Comparison of ENCODE assay signal across 11 cellular contexts in genomic region chr7:118312051-118312450, GRCh38.
DNase-seq lines count a peak whose midpoint lies in the region; ATAC-seq, FAIRE-seq and TF ChIP-seq lines count a peak whose summit lies in the region.
"Had no signal": no experiment of that assay in that cellular context is flagged by ENCODE, and none has a peak within 500 bp of the region (broad histone marks: within the 10 kb centered on the region; RNA-seq: fewer than 3 reads in every experiment).

No MANE protein-coding gene starts in this region.

- no peak for TF ChIP-seq RAD21 in H1 (IDR thresholded peaks at IDR 0.05 in 1 of 2, conservative IDR thresholded peaks at IDR 0.05 in 1 of 2; ENCODE audit: low read depth in 2 of 2, low read length in 2 of 2)

- TF ChIP-seq CTCF in H1 (IDR thresholded peaks at IDR 0.05; ENCODE audit: control extremely low read depth in 1 of 3, insufficient read depth in 1 of 3, low read depth in 1 of 3, low read length in 3 of 3): no peak

- H2BK5ac ChIP-seq in H1 (ENCODE audit: low read depth, low read length): no peak overlapping the region

- no peak overlapping the region for H3K9ac ChIP-seq in H1 (replicated peaks in 1 of 4; ENCODE audit: extremely low read depth in 1 of 4, low read depth in 3 of 4, low read length in 3 of 4)

- peak overlapping the region; percentile 72 for H4K5ac ChIP-seq in H1 (ENCODE audit: insufficient read length, low read depth, low read length)

- no peak overlapping the region for H2BK20ac ChIP-seq in H1 (ENCODE audit: low read length)

- ATAC-seq in GM18861 (IDR thresholded peaks at IDR 0.05; ENCODE audit: unreplicated experiment): peak; percentile 42
- peak; percentile 63 for ATAC-seq in GM21528 (IDR thresholded peaks at IDR 0.05; ENCODE audit: low FRiP score, unreplicated experiment)
- peak; percentile 57 for ATAC-seq in HG03354 (IDR thresholded peaks at IDR 0.05; ENCODE audit: poor library complexity, severe bottlenecking, unreplicated experiment)

- intact Hi-C loops in posterior vena cava (cut with DNase I): no loop called here

- WGBS in H1 (ENCODE audit: extremely low coverage in 1 of 2, insufficient coverage in 1 of 2, insufficient read length in 1 of 2, insufficient replicate concordance in 2 of 2, low coverage in 1 of 2, low lambda C conversion rate in 2 of 2, missing lambda C conversion rate in 1 of 2), 2 experiments: 93% methylated on average over 1 of the region's 1 CpG; no CpG with 5 or more reads in 1 of the 2 experiments

- no peaks in the 10 kb centered on the region for H3K36me3 ChIP-seq in H1 (ENCODE audit: control insufficient read depth in 2 of 4, insufficient read depth in 4 of 4, low read length in 3 of 4)

- no peak for TF ChIP-seq POLR2A in H1 (IDR thresholded peaks at IDR 0.05; ENCODE audit: control extremely low read depth in 1 of 2, low read depth in 2 of 2, low read length in 2 of 2)

- POLR2A ChIA-PET in H1 (lab: Charles Lee; ENCODE audit: partially characterized antibody): no interaction called here

- H4K20me1 ChIP-seq in H1 (replicated peaks in 1 of 2; ENCODE audit: control insufficient read depth in 1 of 2, insufficient read depth in 2 of 2, low read length in 2 of 2): no peaks in the 10 kb centered on the region

- no peak overlapping the region for H3K14ac ChIP-seq in H1 (ENCODE audit: insufficient read length)

- no peaks in the 10 kb centered on the region for H3K79me2 ChIP-seq in H1 (ENCODE audit: control insufficient read depth in 1 of 2, insufficient read depth in 2 of 2, low read length in 2 of 2)

- peak overlapping the region; percentile 74; the same call in 1 of the 2 replicates for H2AFZ ChIP-seq in H1 (ENCODE audit: low read length)

- H2BK120ac ChIP-seq in H1 (replicated peaks; ENCODE audit: low read depth, low read length): no peak overlapping the region

- no peaks in the 10 kb centered on the region for H3K27me3 ChIP-seq in H1 (replicated peaks in 1 of 4; ENCODE audit: control insufficient read depth in 3 of 4, extremely low read depth in 1 of 4, insufficient read depth in 3 of 4, low read length in 3 of 4)

- no peak overlapping the region for H3K56ac ChIP-seq in H1 (replicated peaks; ENCODE audit: insufficient read length, low read depth, low read length)

- no peak overlapping the region for H3K4ac ChIP-seq in H1 (replicated peaks; ENCODE audit: insufficient read length, low read depth, low read length)

- H2BK15ac ChIP-seq in H1 (ENCODE audit: low read length): no peak overlapping the region

- no peak overlapping the region for H3K4me3 ChIP-seq in H1 (ENCODE audit: extremely low read depth in 1 of 4, insufficient read depth in 2 of 4, low read depth in 3 of 4, low read length in 4 of 4)

- no peak for TF ChIP-seq EP300 in H1 (IDR thresholded peaks at IDR 0.05; ENCODE audit: borderline replicate concordance in 1 of 2, low read depth in 2 of 2, low read length in 2 of 2)

- no peaks in the 10 kb centered on the region for H3K23me2 ChIP-seq in H1 (ENCODE audit: low read depth, low read length)

- FAIRE-seq in H1 (lab: Jason Lieb, UNC): no peak
- FAIRE-seq: colon had no signal

- no peak for DNase-seq in H1 (ENCODE audit: low read depth in 1 of 2, low spot score in 2 of 2)
- no peak for DNase-seq in effector CD4-positive, alpha-beta T cell
- no peak for DNase-seq in posterior vena cava (ENCODE audit: low spot score)
- DNase-seq in activated CD4-positive, alpha-beta T cell treated with anti-CD3 and anti-CD28 coated beads for 4 hours: no peak
- no peak for DNase-seq in NCI-H1105 (lab: John Stamatoyannopoulos, UW)
- DNase-seq: naive B cell, NCI-H510A had no signal

- H4K91ac ChIP-seq in H1 (replicated peaks; ENCODE audit: insufficient read length, low read length): no peak overlapping the region

- no peaks in the 10 kb centered on the region for H3K79me1 ChIP-seq in H1 (ENCODE audit: low read depth, low read length)

- no peak overlapping the region for H3K18ac ChIP-seq in H1 (ENCODE audit: extremely low read depth, low read length)

- H2BK12ac ChIP-seq in H1 (ENCODE audit: low read depth, low read length): no peak overlapping the region

- no peak overlapping the region for H4K8ac ChIP-seq in H1 (ENCODE audit: extremely low read depth, insufficient read depth, low read length)

- CTCF ChIA-PET in H1 (lab: Charles Lee; ENCODE audit: partially characterized antibody): no interaction called here

- H3K4me1 ChIP-seq in H1 (replicated peaks in 1 of 4; ENCODE audit: control insufficient read depth in 3 of 4, insufficient read depth in 4 of 4, low read length in 3 of 4): peaks cover 0 to 4% (median 1%) of the 10 kb centered on the region in 4 experiments; a peak in 2 of 7 replicates

- H3K9me3 ChIP-seq in H1 (ENCODE audit: insufficient read depth in 2 of 2, low read depth in 1 of 2, low read length in 1 of 2): peaks cover 6 to 7% of the 10 kb centered on the region in 2 experiments; a peak in 3 of 4 replicates

- no peak overlapping the region for H3K23ac ChIP-seq in H1 (ENCODE audit: insufficient read length)

- H3K27ac ChIP-seq in H1 (ENCODE audit: low read depth, low read length): no peak overlapping the region

- no peak overlapping the region for H3K4me2 ChIP-seq in H1 (ENCODE audit: insufficient read depth in 1 of 2, low read depth in 2 of 2, low read length in 2 of 2)

- no peak overlapping the region for H2AK5ac ChIP-seq in H1 (ENCODE audit: low read depth, low read length)

TF ChIP-seq in H1, 55 proteins besides CTCF, POLR2A, EP300 and RAD21 (continues in another document):
- TF ChIP-seq CTBP2 (IDR thresholded peaks at IDR 0.05; ENCODE audit: borderline replicate concordance, insufficient read depth, insufficient read length, low read length): no peak
- no peak for TF ChIP-seq NANOG (IDR thresholded peaks at IDR 0.05; ENCODE audit: insufficient read depth, low read depth, low read length, poor library complexity, severe bottlenecking)
- no peak for TF ChIP-seq JUND (IDR thresholded peaks at IDR 0.05; ENCODE audit: low read length)
- TF ChIP-seq SAP30 (IDR thresholded peaks at IDR 0.05; ENCODE audit: insufficient read depth, insufficient replicate concordance, low read length): no peak
- no peak for TF ChIP-seq TCF12 (IDR thresholded peaks at IDR 0.05; ENCODE audit: low read depth, low read length)
